20 cellular contexts compared by ENCODE assay signal in genomic region chr2:136188086-136188485, GRCh38.
A peak's percentile ranks its signal among the peaks of the same experiment; 100 is the strongest.
DNase-seq lines count a peak whose midpoint lies in the region; ATAC-seq and TF ChIP-seq lines count a peak whose summit lies in the region.
"Had no signal": no experiment of that assay in that cellular context is flagged by ENCODE, and none has a peak within 500 bp of the region (broad histone marks: within the 10 kb centered on the region; RNA-seq: fewer than 3 reads in every experiment).

No MANE protein-coding gene starts in this region.

- H3K4me3 Mint-ChIP-seq in nephron = no peak overlapping the region
- no peak overlapping the region for H3K4me3 Mint-ChIP-seq in stimulated activated memory B cell treated with anti-CD40 and anti-IgM and Interleukin-4, amounts not matched to agents 10 μg/mL and 1 μg/mL and 100 μg/mL, for 72 hours
- H3K4me3 Mint-ChIP-seq: CD4-positive, alpha-beta memory T cell; GM23338; H9 had no signal

- H3K9ac ChIP-seq in OCI-LY1 (ENCODE audit: low read length) = no peak overlapping the region

- no peaks in the 10 kb centered on the region for H3K9me3 ChIP-seq in OCI-LY1 (ENCODE audit: low read length)
- H3K9me3 ChIP-seq: A549, BE2C had no signal

- no peak overlapping the region for H3K4me2 ChIP-seq in OCI-LY1 (ENCODE audit: low read length)
- H3K4me2 ChIP-seq: A549, GM23338 had no signal

- no peak for DNase-seq in HUDEP-2 (lab: John Stamatoyannopoulos, UW; ENCODE audit: unreplicated experiment in 76 of 76)
- DNase-seq in G401 (ENCODE audit: low spot score) = no peak
- DNase-seq: 8988T; ACHN; AML-193; BE2C; C1 segment of cervical spinal cord; Calu3; CD4-positive, alpha-beta memory T cell; COR-L47; DMS53; DMS79 treated with DMSO at 0.1 percent for 48 hours; H9 had no signal

- no peaks in the 10 kb centered on the region for H3F3A ChIP-seq in OCI-LY1 (ENCODE audit: insufficient read depth, low read length)

- H3K9me3 Mint-ChIP-seq in nephron = no peaks in the 10 kb centered on the region
- peaks cover 2% of the 10 kb centered on the region for H3K9me3 Mint-ChIP-seq in stimulated activated memory B cell treated with anti-CD40 and anti-IgM and Interleukin-4, amounts not matched to agents 10 μg/mL and 1 μg/mL and 100 μg/mL, for 72 hours
- H3K9me3 Mint-ChIP-seq: CD4-positive, alpha-beta memory T cell had no signal

- H2AFZ ChIP-seq in OCI-LY1 (ENCODE audit: low read length) = no peak overlapping the region

- TF ChIP-seq CTCF in OCI-LY1 (IDR thresholded peaks at IDR 0.05; ENCODE audit: low read length) (no peak), nephron (IDR thresholded peaks at IDR 0.05; ENCODE audit: unreplicated experiment in 3 of 3) (no peak)

- H3K4me1 ChIP-seq in OCI-LY1 (ENCODE audit: insufficient read depth, low read length, severe bottlenecking) = peaks cover 48% of the 10 kb centered on the region
- H3K4me1 ChIP-seq: A549, BE2C had no signal

- no peaks in the 10 kb centered on the region for H3K27me3 ChIP-seq in OCI-LY1 (ENCODE audit: insufficient read depth, low read length)
- H3K27me3 ChIP-seq: BE2C had no signal

- in situ Hi-C loops in G401 (cut with HindIII; ENCODE audit: low sequenced_read_pairs) = no loop called here

- no peak for ATAC-seq in stimulated activated memory B cell treated with anti-CD40 and anti-IgM and Interleukin-4, amounts not matched to agents 10 μg/mL and 1 μg/mL and 100 μg/mL, for 72 hours
- ATAC-seq in GM21786 (IDR thresholded peaks at IDR 0.05; ENCODE audit: unreplicated experiment) = no peak
- ATAC-seq: A549, HCT116 had no signal

- H3K27ac ChIP-seq in OCI-LY1 (ENCODE audit: low read depth, low read length, poor library complexity, severe bottlenecking) = peak overlapping the region; percentile 50
- H3K27ac ChIP-seq: A549 had no signal

- H4K20me1 ChIP-seq in OCI-LY1 (ENCODE audit: insufficient read depth, low read length) = no peaks in the 10 kb centered on the region

- peak overlapping the region in 2 of 3 experiments; percentile 90 to 94 for H3K27ac Mint-ChIP-seq in nephron
- H3K27ac Mint-ChIP-seq in stimulated activated memory B cell treated with anti-CD40 and anti-IgM and Interleukin-4, amounts not matched to agents 10 μg/mL and 1 μg/mL and 100 μg/mL, for 72 hours = peak overlapping the region; percentile 2
- H3K27ac Mint-ChIP-seq: GM23338, H9 had no signal

- no peaks in the 10 kb centered on the region for H3K36me3 ChIP-seq in OCI-LY1 (ENCODE audit: insufficient read depth, low read length)
- H3K36me3 ChIP-seq: BE2C had no signal

- no peaks in the 10 kb centered on the region for H3K9me2 ChIP-seq in OCI-LY1 (ENCODE audit: low read depth, low read length)

- peaks cover 4% of the 10 kb centered on the region for H3K27me3 Mint-ChIP-seq in nephron (ENCODE audit: low read depth)
- H3K27me3 Mint-ChIP-seq in stimulated activated memory B cell treated with anti-CD40 and anti-IgM and Interleukin-4, amounts not matched to agents 10 μg/mL and 1 μg/mL and 100 μg/mL, for 72 hours = no peaks in the 10 kb centered on the region
- H3K27me3 Mint-ChIP-seq: CD4-positive, alpha-beta memory T cell had no signal

- H3K79me2 ChIP-seq in OCI-LY1 (ENCODE audit: insufficient read depth, low read length) = no peaks in the 10 kb centered on the region

- H3K4me1 Mint-ChIP-seq in nephron = peaks cover 6% of the 10 kb centered on the region
- peaks cover 31% of the 10 kb centered on the region for H3K4me1 Mint-ChIP-seq in stimulated activated memory B cell treated with anti-CD40 and anti-IgM and Interleukin-4, amounts not matched to agents 10 μg/mL and 1 μg/mL and 100 μg/mL, for 72 hours

- H3K36me3 Mint-ChIP-seq in nephron (ENCODE audit: low read depth) = no peaks in the 10 kb centered on the region
- no peaks in the 10 kb centered on the region for H3K36me3 Mint-ChIP-seq in stimulated activated memory B cell treated with anti-CD40 and anti-IgM and Interleukin-4, amounts not matched to agents 10 μg/mL and 1 μg/mL and 100 μg/mL, for 72 hours
- H3K36me3 Mint-ChIP-seq: CD4-positive, alpha-beta memory T cell had no signal

- no peak overlapping the region for H3K4me3 ChIP-seq in OCI-LY1 (ENCODE audit: low read depth, low read length, poor library complexity, severe bottlenecking)
- H3K4me3 ChIP-seq: A549, GM23338 had no signal
